In the genomic region with DNA sequence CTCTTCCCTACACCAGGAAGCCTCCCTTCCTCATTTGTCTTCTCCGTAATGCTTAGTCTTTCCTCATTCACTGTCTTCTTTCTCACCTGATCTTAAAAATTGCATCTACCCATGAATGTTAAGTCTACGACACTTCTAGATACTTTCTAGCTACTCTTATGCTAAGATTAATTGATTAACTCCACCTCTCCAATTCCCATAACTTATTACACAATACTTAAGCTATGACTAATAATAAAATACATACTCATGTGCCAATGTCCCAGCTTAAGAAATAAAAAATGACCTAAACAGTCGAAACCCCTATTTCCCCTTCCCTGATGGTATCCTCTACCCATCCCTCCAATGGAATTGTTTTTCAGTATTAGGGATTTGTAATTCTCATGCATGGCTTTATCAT, we compare ENCODE assay signal across 1 cellular context.
TF ChIP-seq lines count a peak whose summit lies in the region.

No MANE protein-coding gene starts in this region.

TF ChIP-seq in HEK293, 187 proteins besides CTCF, POLR2A, EP300 and RAD21 (continued from another document):
- TF ChIP-seq, protein P1, sequence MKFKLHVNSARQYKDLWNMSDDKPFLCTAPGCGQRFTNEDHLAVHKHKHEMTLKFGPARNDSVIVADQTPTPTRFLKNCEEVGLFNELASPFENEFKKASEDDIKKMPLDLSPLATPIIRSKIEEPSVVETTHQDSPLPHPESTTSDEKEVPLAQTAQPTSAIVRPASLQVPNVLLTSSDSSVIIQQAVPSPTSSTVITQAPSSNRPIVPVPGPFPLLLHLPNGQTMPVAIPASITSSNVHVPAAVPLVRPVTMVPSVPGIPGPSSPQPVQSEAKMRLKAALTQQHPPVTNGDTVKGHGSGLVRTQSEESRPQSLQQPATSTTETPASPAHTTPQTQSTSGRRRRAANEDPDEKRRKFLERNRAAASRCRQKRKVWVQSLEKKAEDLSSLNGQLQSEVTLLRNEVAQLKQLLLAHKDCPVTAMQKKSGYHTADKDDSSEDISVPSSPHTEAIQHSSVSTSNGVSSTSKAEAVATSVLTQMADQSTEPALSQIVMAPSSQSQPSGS (tag by site-specific recombination; IDR thresholded peaks at IDR 0.05; ENCODE audit: low read depth), result peak; percentile 3; the same call in 1 of the 2 replicates
